14 cellular contexts compared by ENCODE assay signal in genomic region chr12:87827638-87828264, GRCh38.
DNase-seq lines count a peak whose midpoint lies in the region; ATAC-seq, FAIRE-seq and TF ChIP-seq lines count a peak whose summit lies in the region.
"Had no signal": no experiment of that assay in that cellular context is flagged by ENCODE, and none has a peak within 500 bp of the region (broad histone marks: within the 10 kb centered on the region; RNA-seq: fewer than 3 reads in every experiment).

No MANE protein-coding gene starts in this region.

- H3K36me3 Mint-ChIP-seq in effector memory CD8-positive, alpha-beta T cell (ENCODE audit: insufficient read depth) = no peaks in the 10 kb centered on the region

- DNase-seq in H54 (ENCODE audit: insufficient read length, low spot score) (peak; percentile 6), SJSA1 (ENCODE audit: low read depth in 1 of 2, low spot score in 2 of 2) (peak in 1 of 2 experiments; percentile 82), fibroblast of mammary gland (ENCODE audit: low read depth) (peak; percentile 65), pulmonary artery endothelial cell (ENCODE audit: low read depth, low spot score) (peak; percentile 64), sciatic nerve (ENCODE audit: low spot score) (no peak), NCI-H2227 (lab: John Stamatoyannopoulos, UW; ENCODE audit: unreplicated experiment) (no peak)
- no peak for DNase-seq in effector memory CD8-positive, alpha-beta T cell
- DNase-seq: activated CD4-positive, CD25-positive, alpha-beta regulatory T cell; activated T-cell treated with anti-CD3 and anti-CD28 coated beads, Interleukin-2, amount 50 U/mL, for 24 hours; NCI-H1105; NCI-H524 had no signal

- H3K9me3 ChIP-seq in SJSA1 (replicated peaks) = no peaks in the 10 kb centered on the region
- H3K9me3 ChIP-seq: ascending aorta had no signal

- no peak for TF ChIP-seq CTCF in fibroblast of mammary gland (conservative IDR thresholded peaks at IDR 0.05; ENCODE audit: control insufficient read depth, insufficient read depth, low read depth, low read length)

- no peaks in the 10 kb centered on the region for H3K36me3 ChIP-seq in SJSA1
- H3K36me3 ChIP-seq: ascending aorta had no signal

- H3K4me1 Mint-ChIP-seq in effector memory CD8-positive, alpha-beta T cell (ENCODE audit: low read depth in 2 of 2) = no peaks in the 10 kb centered on the region

- no peak for ATAC-seq in HG02610 (IDR thresholded peaks at IDR 0.05; ENCODE audit: unreplicated experiment)
- ATAC-seq in sciatic nerve = no peak
- ATAC-seq in effector memory CD8-positive, alpha-beta T cell (replicated peaks) = no peak

- no peak for TF ChIP-seq POLR2A in H54 (IDR thresholded peaks at IDR 0.05; ENCODE audit: low read depth, low read length)

- peak; percentile 97 for FAIRE-seq in H54 (lab: Jason Lieb, UNC)
- FAIRE-seq: endometrium had no signal

- H3K27me3 Mint-ChIP-seq in effector memory CD8-positive, alpha-beta T cell = no peaks in the 10 kb centered on the region
- H3K27me3 Mint-ChIP-seq: activated T-cell treated with anti-CD3 and anti-CD28 coated beads, Interleukin-2, amount 50 U/mL, for 24 hours had no signal

- intact Hi-C loops in sciatic nerve (cut with DNase I) = no loop called here

- no peak overlapping the region for H3K27ac Mint-ChIP-seq in effector memory CD8-positive, alpha-beta T cell
- H3K27ac Mint-ChIP-seq: activated T-cell treated with anti-CD3 and anti-CD28 coated beads, Interleukin-2, amount 50 U/mL, for 24 hours had no signal

- peak overlapping the region; percentile 68 for H3K27ac ChIP-seq in SJSA1
- H3K27ac ChIP-seq: ascending aorta had no signal

- no peak overlapping the region for H3K4me3 ChIP-seq in SJSA1
- H3K4me3 ChIP-seq in fibroblast of mammary gland (ENCODE audit: control insufficient read depth, low read depth, low read length) = no peak overlapping the region

- H3K4me1 ChIP-seq in SJSA1 (replicated peaks) = peaks cover 27% of the 10 kb centered on the region

- no peaks in the 10 kb centered on the region for H3K27me3 ChIP-seq in SJSA1 (replicated peaks)
- H3K27me3 ChIP-seq: ascending aorta had no signal

- no peaks in the 10 kb centered on the region for H3K9me3 Mint-ChIP-seq in effector memory CD8-positive, alpha-beta T cell
- H3K9me3 Mint-ChIP-seq: activated T-cell treated with anti-CD3 and anti-CD28 coated beads, Interleukin-2, amount 50 U/mL, for 24 hours had no signal

- H3K4me3 Mint-ChIP-seq in effector memory CD8-positive, alpha-beta T cell = no peak overlapping the region
- H3K4me3 Mint-ChIP-seq: activated T-cell treated with anti-CD3 and anti-CD28 coated beads, Interleukin-2, amount 50 U/mL, for 24 hours had no signal

Comparison
In these comparisons a context has a peak if more than half of its experiments do, and no peak if none do; other contexts are left out.
1. DNase-seq: peak in H54 (single experiment), fibroblast of mammary gland (single experiment) and pulmonary artery endothelial cell (single experiment); none in sciatic nerve (single experiment), NCI-H2227 (single experiment) and effector memory CD8-positive, alpha-beta T cell (0 of 3).